8 cellular contexts compared by ENCODE assay signal in the genomic region with DNA sequence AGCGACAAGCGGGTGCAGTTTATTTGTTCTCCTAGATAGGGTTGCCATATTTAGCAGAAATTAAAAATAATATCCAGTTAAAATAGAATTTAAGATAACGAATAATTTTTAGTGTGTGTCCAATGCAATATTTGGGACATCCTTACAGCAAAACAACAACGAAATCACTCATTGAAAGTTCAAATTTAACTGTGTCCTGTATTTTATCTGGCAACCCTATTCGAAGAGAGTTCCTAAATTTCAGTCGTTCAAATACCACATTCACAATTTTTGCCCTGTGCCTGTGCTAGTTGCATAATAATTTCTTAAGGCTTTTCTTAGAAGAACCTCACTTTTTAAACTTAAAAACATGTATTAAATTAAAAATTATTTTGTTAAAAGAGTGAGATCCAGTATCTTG. TPM values are rescaled to one million over a fixed set of nuclear protein-coding genes. Genes with fewer than 3 reads are reported as not detected.
DNase-seq lines count a peak whose midpoint lies in the region; ATAC-seq lines count a peak whose summit lies in the region.

No MANE protein-coding gene starts in this region.

- peaks cover 71% of the 10 kb centered on the region for H3K4me1 Mint-ChIP-seq in stimulated activated naive CD8-positive, alpha-beta T cell treated with anti-CD3 and anti-CD28 coated beads, Interleukin-15, Interleukin-2, amounts not matched to agents 100 ng/mL and 50 ng/mL, for 24 hours (ENCODE audit: low read depth)

- no peaks in the 10 kb centered on the region for H3K27me3 ChIP-seq in mucosa of rectum (ENCODE audit: control insufficient read depth in 2 of 2, insufficient read depth in 2 of 2, low read length in 2 of 2)

- no peak for ATAC-seq in stimulated activated naive CD8-positive, alpha-beta T cell treated with anti-CD3 and anti-CD28 coated beads, Interleukin-15, Interleukin-2, amounts not matched to agents 100 U/mL and 50 U/mL, for 24 hours
- ATAC-seq in left lobe of liver (no peak), GM19035 (IDR thresholded peaks at IDR 0.05; ENCODE audit: unreplicated experiment) (no peak), HG03520 (IDR thresholded peaks at IDR 0.05; ENCODE audit: unreplicated experiment) (no peak)

- H3K4me3 ChIP-seq in mucosa of rectum (ENCODE audit: low read length in 2 of 2) = peak overlapping the region; percentile 90 to 93

- H3K27ac ChIP-seq in caudate nucleus (ENCODE audit: low read depth, low read length) = peak overlapping the region; percentile 58
- peak overlapping the region; percentile 98 to 99 for H3K27ac ChIP-seq in mucosa of rectum (ENCODE audit: low read depth in 2 of 2, low read length in 2 of 2)

- H3K27me3 Mint-ChIP-seq in stimulated activated naive CD8-positive, alpha-beta T cell treated with anti-CD3 and anti-CD28 coated beads, Interleukin-15, Interleukin-2, amounts not matched to agents 100 ng/mL and 50 ng/mL, for 24 hours = no peaks in the 10 kb centered on the region

- H3K27ac Mint-ChIP-seq in stimulated activated naive CD8-positive, alpha-beta T cell treated with anti-CD3 and anti-CD28 coated beads, Interleukin-15, Interleukin-2, amounts not matched to agents 100 ng/mL and 50 ng/mL, for 24 hours = peak overlapping the region; percentile 94

- peak overlapping the region; percentile 92 for H3K4me3 Mint-ChIP-seq in stimulated activated naive CD8-positive, alpha-beta T cell treated with anti-CD3 and anti-CD28 coated beads, Interleukin-15, Interleukin-2, amounts not matched to agents 100 ng/mL and 50 ng/mL, for 24 hours

- H3K36me3 ChIP-seq in mucosa of rectum (ENCODE audit: control insufficient read depth in 2 of 2, insufficient read depth in 2 of 2, low read length in 2 of 2) = peaks cover 4 to 5% of the 10 kb centered on the region in 2 donors

- H3K9me3 ChIP-seq in mucosa of rectum (ENCODE audit: control insufficient read depth in 2 of 2, low read length in 2 of 2) = no peaks in the 10 kb centered on the region

- H3K36me3 Mint-ChIP-seq in stimulated activated naive CD8-positive, alpha-beta T cell treated with anti-CD3 and anti-CD28 coated beads, Interleukin-15, Interleukin-2, amounts not matched to agents 100 ng/mL and 50 ng/mL, for 24 hours (ENCODE audit: low read depth) = peaks cover 27% of the 10 kb centered on the region

- peaks cover 31 to 32% of the 10 kb centered on the region in 2 donors for H3K4me1 ChIP-seq in mucosa of rectum (ENCODE audit: control insufficient read depth in 2 of 2, insufficient read depth in 2 of 2, low read length in 2 of 2)

- DNase-seq in stimulated activated naive CD8-positive, alpha-beta T cell treated with anti-CD3 and anti-CD28 coated beads, Interleukin-15, Interleukin-2, amounts not matched to agents 100 U/mL and 50 U/mL, for 24 hours = no peak
- no peak for DNase-seq in caudate nucleus (lab: John Stamatoyannopoulos, UW)
- DNase-seq in left lobe of liver (ENCODE audit: low spot score) = no peak
- no peak for DNase-seq in NK-92 (lab: John Stamatoyannopoulos, UW; ENCODE audit: unreplicated experiment)

- no peaks in the 10 kb centered on the region for H3K9me3 Mint-ChIP-seq in stimulated activated naive CD8-positive, alpha-beta T cell treated with anti-CD3 and anti-CD28 coated beads, Interleukin-15, Interleukin-2, amounts not matched to agents 100 ng/mL and 50 ng/mL, for 24 hours

- H3K9ac ChIP-seq in mucosa of rectum (ENCODE audit: low read depth in 1 of 2, low read length in 2 of 2) = peak overlapping the region; percentile 98 to 99

RNA-seq across cellular contexts. Expression of a gene that starts 0.7 kb away (rescaled TPM):
- 14.7 TPM for total RNA-seq in left lobe of liver

RNA-seq across cellular contexts. Expression of a gene that starts 34.5 kb away (rescaled TPM):
- 2.8 TPM for total RNA-seq in left lobe of liver

RNA-seq across cellular contexts. Expression of a gene that starts 57.4 kb away (rescaled TPM):
- total RNA-seq in left lobe of liver = 7.3 TPM
